Comparison of ENCODE assay signal across 8 cellular contexts in genomic region chr9:1009101-1009707, GRCh38. TPM values are rescaled to one million over a fixed set of nuclear protein-coding genes. Genes with fewer than 3 reads are reported as not detected.
DNase-seq lines count a peak whose midpoint lies in the region; ATAC-seq and TF ChIP-seq lines count a peak whose summit lies in the region.

No MANE protein-coding gene starts in this region.

- TF ChIP-seq EP300 in neural cell (conservative IDR thresholded peaks at IDR 0.05; ENCODE audit: poor library complexity, severe bottlenecking) = no peak

- H4K20me1 ChIP-seq in OCI-LY1 (ENCODE audit: insufficient read depth, low read length) = no peaks in the 10 kb centered on the region
- H4K20me1 ChIP-seq in neural cell (ENCODE audit: insufficient read depth) = no peaks in the 10 kb centered on the region

- H3K79me2 ChIP-seq in OCI-LY1 (ENCODE audit: insufficient read depth, low read length) = no peaks in the 10 kb centered on the region
- H3K79me2 ChIP-seq in neural cell (replicated peaks; ENCODE audit: insufficient read depth, low read length) = no peaks in the 10 kb centered on the region

- peak; percentile 81 for TF ChIP-seq CTCF in OCI-LY1 (IDR thresholded peaks at IDR 0.05; ENCODE audit: low read length)
- peak; percentile 96 for TF ChIP-seq CTCF in neural cell (IDR thresholded peaks at IDR 0.05; ENCODE audit: poor library complexity, severe bottlenecking)

- H2AFZ ChIP-seq in OCI-LY1 (ENCODE audit: low read length) (no peak overlapping the region), neural cell (ENCODE audit: low read depth, low read length) (no peak overlapping the region)

- no peak overlapping the region for H3K27ac ChIP-seq in OCI-LY1 (ENCODE audit: low read depth, low read length, poor library complexity, severe bottlenecking)
- no peak overlapping the region for H3K27ac ChIP-seq in neural cell (ENCODE audit: low read length)

- no peak overlapping the region for H3K4me3 Mint-ChIP-seq in stimulated activated naive CD8-positive, alpha-beta T cell treated with anti-CD3 and anti-CD28 coated beads, Interleukin-15, amount 100 ng/mL, for 72 hours

- H3K4me1 ChIP-seq in OCI-LY1 (ENCODE audit: insufficient read depth, low read length, severe bottlenecking) = peaks cover 30% of the 10 kb centered on the region

- H3K9me2 ChIP-seq in OCI-LY1 (ENCODE audit: low read depth, low read length) (no peaks in the 10 kb centered on the region), neural cell (ENCODE audit: insufficient read depth, low read length) (no peaks in the 10 kb centered on the region)

- TF ChIP-seq RAD21 in neural cell (conservative IDR thresholded peaks at IDR 0.05) = peak; percentile 98

- ATAC-seq in GM21367 (IDR thresholded peaks at IDR 0.05; ENCODE audit: unreplicated experiment) = peak; percentile 94
- ATAC-seq in HG03575 (IDR thresholded peaks at IDR 0.05; ENCODE audit: extremely low read depth, insufficient number of reproducible peaks, low FRiP score, unreplicated experiment) = peak; percentile 78
- ATAC-seq in stimulated activated naive CD8-positive, alpha-beta T cell treated with anti-CD3 and anti-CD28 coated beads, Interleukin-15, amount 100 ng/mL, for 72 hours = peak; percentile 94

- H3K4me2 ChIP-seq in OCI-LY1 (ENCODE audit: low read length) (0 out of 2 replicates have a peak overlapping the region, but pooled peaks have one; percentile 22), neural cell (ENCODE audit: low read length) (no peak overlapping the region)

- H3K27me3 Mint-ChIP-seq in stimulated activated naive CD8-positive, alpha-beta T cell treated with anti-CD3 and anti-CD28 coated beads, Interleukin-15, amount 100 ng/mL, for 72 hours = peaks cover 56% of the 10 kb centered on the region

- H3K27ac Mint-ChIP-seq in stimulated activated naive CD8-positive, alpha-beta T cell treated with anti-CD3 and anti-CD28 coated beads, Interleukin-15, amount 100 ng/mL, for 72 hours = no peak overlapping the region

- H3F3A ChIP-seq in OCI-LY1 (ENCODE audit: insufficient read depth, low read length) = no peaks in the 10 kb centered on the region
- H3F3A ChIP-seq in neural cell (ENCODE audit: insufficient read depth, low read length, poor library complexity, severe bottlenecking) = no peaks in the 10 kb centered on the region

- H3K9ac ChIP-seq in OCI-LY1 (ENCODE audit: low read length) (no peak overlapping the region), neural cell (ENCODE audit: low read length) (no peak overlapping the region)

- H3K27me3 ChIP-seq in OCI-LY1 (ENCODE audit: insufficient read depth, low read length) = no peaks in the 10 kb centered on the region
- no peaks in the 10 kb centered on the region for H3K27me3 ChIP-seq in neural cell (ENCODE audit: insufficient read depth, low read depth, low read length)

- H3K4me3 ChIP-seq in OCI-LY1 (ENCODE audit: low read depth, low read length, poor library complexity, severe bottlenecking) (no peak overlapping the region), neural cell (ENCODE audit: low read length) (no peak overlapping the region)

- H3K36me3 ChIP-seq in OCI-LY1 (ENCODE audit: insufficient read depth, low read length) = no peaks in the 10 kb centered on the region; the same call in 1 of the 2 replicates
- H3K36me3 ChIP-seq in neural cell (ENCODE audit: insufficient read depth, low read length) = no peaks in the 10 kb centered on the region

- H3K9me3 ChIP-seq in OCI-LY1 (ENCODE audit: low read length) = no peaks in the 10 kb centered on the region
- no peaks in the 10 kb centered on the region for H3K9me3 ChIP-seq in neural cell (ENCODE audit: low read length)

- H3K9me3 Mint-ChIP-seq in stimulated activated naive CD8-positive, alpha-beta T cell treated with anti-CD3 and anti-CD28 coated beads, Interleukin-15, amount 100 ng/mL, for 72 hours = no peaks in the 10 kb centered on the region

- DNase-seq in DMS53 (lab: John Stamatoyannopoulos, UW) (peak; percentile 65), activated T-cell treated with anti-CD3 and anti-CD28 coated beads for 24 hours (ENCODE audit: low read depth) (peak; percentile 70), fibroblast of gingiva (ENCODE audit: low read depth) (peak; percentile 49)
- peak; percentile 79 to 81 for DNase-seq in stimulated activated naive CD8-positive, alpha-beta T cell treated with anti-CD3 and anti-CD28 coated beads, Interleukin-15, amount 100 ng/mL, for 72 hours

- H3K4me1 Mint-ChIP-seq in stimulated activated naive CD8-positive, alpha-beta T cell treated with anti-CD3 and anti-CD28 coated beads, Interleukin-15, amount 100 ng/mL, for 72 hours = peaks cover 7% of the 10 kb centered on the region

TF ChIP-seq in neural cell, 6 proteins besides CTCF, POLR2A, EP300 and RAD21:
- TF ChIP-seq SMC3 (conservative IDR thresholded peaks at IDR 0.05; ENCODE audit: poor library complexity) = peak; percentile 95
- no peak for TF ChIP-seq TAF1 (IDR thresholded peaks at IDR 0.05; ENCODE audit: low read depth)

RNA-seq across cellular contexts. Expression of gene DMRT3, which starts 32.7 kb away (rescaled TPM):
- polyA plus RNA-seq in neural cell = not detected in 2 replicates
- not detected in 2 replicates for polyA minus RNA-seq in neural cell

RNA-seq across cellular contexts. Expression of gene DMRT2, which starts 41.0 kb away (rescaled TPM):
- polyA plus RNA-seq in neural cell = 0.20 and 0.50 TPM in 2 replicates
- not detected in 2 replicates for polyA minus RNA-seq in neural cell
